In the genomic region with DNA sequence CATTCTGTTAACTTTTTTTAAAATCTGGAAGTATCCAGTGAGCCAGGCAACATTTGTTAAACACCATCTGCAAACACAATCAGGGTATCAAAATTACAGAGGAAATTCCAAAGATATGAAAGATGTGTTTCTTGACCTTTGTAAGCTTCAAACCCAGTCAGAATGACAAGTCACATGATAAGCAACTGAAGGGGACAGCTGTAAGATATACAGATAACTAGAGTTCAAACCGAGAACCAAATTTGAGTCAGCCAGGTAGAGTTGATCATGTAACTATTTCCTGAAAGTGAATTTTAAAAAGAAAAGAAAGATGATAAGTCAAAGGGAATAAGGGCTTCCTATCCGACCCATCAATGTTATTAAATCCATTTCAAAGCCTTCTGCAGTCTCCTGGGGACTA, we compare ENCODE assay signal across 13 cellular contexts.
DNase-seq lines count a peak whose midpoint lies in the region; ATAC-seq and TF ChIP-seq lines count a peak whose summit lies in the region.
"Had no signal": no experiment of that assay in that cellular context is flagged by ENCODE, and none has a peak within 500 bp of the region (broad histone marks: within the 10 kb centered on the region; RNA-seq: fewer than 3 reads in every experiment).

No MANE protein-coding gene starts in this region.

- H3K9me3 Mint-ChIP-seq in activated T-helper 2 cell treated with anti-CD3 and anti-CD28 coated beads, Interferon-gamma antibody, Interleukin-2, Interleukin-4, amounts not matched to agents 10 μg/mL and 5 μg/mL and 100 μg/mL, durations not matched to agents 14 hours and 24 hours and 36 hours, result no peaks in the 10 kb centered on the region
- H3K9me3 Mint-ChIP-seq: activated naive CD8-positive, alpha-beta T cell treated with anti-CD3 and anti-CD28 coated beads, Interleukin-2, amount 10 ng/mL, durations not matched to agents 7 days and 5 days had no signal

- H3K36me3 ChIP-seq in sigmoid colon, result no peaks in the 10 kb centered on the region

- H3K4me1 Mint-ChIP-seq in activated T-helper 2 cell treated with anti-CD3 and anti-CD28 coated beads, Interferon-gamma antibody, Interleukin-2, Interleukin-4, amounts not matched to agents 10 μg/mL and 5 μg/mL and 100 μg/mL, durations not matched to agents 14 hours and 24 hours and 36 hours (ENCODE audit: low read depth), result peaks cover 9% of the 10 kb centered on the region
- H3K4me1 Mint-ChIP-seq: activated naive CD8-positive, alpha-beta T cell treated with anti-CD3 and anti-CD28 coated beads, Interleukin-2, amount 10 ng/mL, durations not matched to agents 7 days and 5 days had no signal

- DNase-seq in sigmoid colon (no peak), NCI-H2227 treated with DMSO at 0.1 percent for 48 hours (lab: John Stamatoyannopoulos, UW) (no peak), pons (ENCODE audit: low spot score) (no peak)
- no peak for DNase-seq in activated T-helper 2 cell treated with anti-CD3 and anti-CD28 coated beads, Interferon-gamma antibody, Interleukin-2, Interleukin-4, amounts not matched to agents 10 μg/mL and 5 μg/mL and 100 μg/mL, durations not matched to agents 14 hours and 24 hours and 36 hours (ENCODE audit: low spot score)
- DNase-seq: activated naive CD8-positive, alpha-beta T cell treated with anti-CD3 and anti-CD28 coated beads, Interleukin-2, amount 10 ng/mL, durations not matched to agents 7 days and 5 days; mesendoderm; NCI-H2171 treated with DMSO at 0.1 percent for 48 hours; retina had no signal

- H3K27me3 ChIP-seq in sigmoid colon, result no peaks in the 10 kb centered on the region

- intact Hi-C loops in sigmoid colon (cut with DNase I), result no loop called here
- intact Hi-C loops in activated T-helper 2 cell treated with anti-CD3 and anti-CD28 coated beads, Interferon-gamma antibody, Interleukin-2, Interleukin-4, amounts not matched to agents 10 μg/mL and 5 μg/mL and 100 μg/mL, durations not matched to agents 14 hours and 24 hours and 36 hours (cut with micrococcal nuclease), result no loop called here

- H3K27ac Mint-ChIP-seq in activated T-helper 2 cell treated with anti-CD3 and anti-CD28 coated beads, Interferon-gamma antibody, Interleukin-2, Interleukin-4, amounts not matched to agents 10 μg/mL and 5 μg/mL and 100 μg/mL, durations not matched to agents 14 hours and 24 hours and 36 hours, result no peak overlapping the region
- H3K27ac Mint-ChIP-seq: activated naive CD8-positive, alpha-beta T cell treated with anti-CD3 and anti-CD28 coated beads, Interleukin-2, amount 10 ng/mL, durations not matched to agents 7 days and 5 days had no signal

- H3K27ac ChIP-seq in sigmoid colon, result peak overlapping the region in 3 of 4 donors; percentile 29 to 89 (median 48)
- H3K27ac ChIP-seq: KMS-11 had no signal

- no peak for TF ChIP-seq POLR2A in sigmoid colon (IDR thresholded peaks at IDR 0.05)

- ATAC-seq in GM19035 (IDR thresholded peaks at IDR 0.05; ENCODE audit: unreplicated experiment) (peak; percentile 83), GM21737 (IDR thresholded peaks at IDR 0.05; ENCODE audit: unreplicated experiment) (peak; percentile 74), HG03196 (IDR thresholded peaks at IDR 0.05; ENCODE audit: unreplicated experiment) (peak; percentile 82)
- ATAC-seq: SK-N-SH treated with all-trans-retinoic acid at 6 μM for 48 hours had no signal

- WGBS in sigmoid colon, 2 donors, result 66 to 69% methylated on average over 2 of the region's 2 CpGs

- no peak for TF ChIP-seq EP300 in sigmoid colon (IDR thresholded peaks at IDR 0.05)

- H3K4me3 Mint-ChIP-seq in activated T-helper 2 cell treated with anti-CD3 and anti-CD28 coated beads, Interferon-gamma antibody, Interleukin-2, Interleukin-4, amounts not matched to agents 10 μg/mL and 5 μg/mL and 100 μg/mL, durations not matched to agents 14 hours and 24 hours and 36 hours (ENCODE audit: low read depth), result no peak overlapping the region
- H3K4me3 Mint-ChIP-seq: activated naive CD8-positive, alpha-beta T cell treated with anti-CD3 and anti-CD28 coated beads, Interleukin-2, amount 10 ng/mL, durations not matched to agents 7 days and 5 days had no signal

- no peaks in the 10 kb centered on the region for H3K27me3 Mint-ChIP-seq in activated T-helper 2 cell treated with anti-CD3 and anti-CD28 coated beads, Interferon-gamma antibody, Interleukin-2, Interleukin-4, amounts not matched to agents 10 μg/mL and 5 μg/mL and 100 μg/mL, durations not matched to agents 14 hours and 24 hours and 36 hours (ENCODE audit: low read depth)
- H3K27me3 Mint-ChIP-seq: activated naive CD8-positive, alpha-beta T cell treated with anti-CD3 and anti-CD28 coated beads, Interleukin-2, amount 10 ng/mL, durations not matched to agents 7 days and 5 days had no signal

- H3K9me3 ChIP-seq in sigmoid colon, result no peaks in the 10 kb centered on the region

- H3K4me1 ChIP-seq in sigmoid colon, result peaks cover 0 to 71% (median 45%) of the 10 kb centered on the region in 4 donors

- TF ChIP-seq CTCF in sigmoid colon (IDR thresholded peaks at IDR 0.05), result no peak

- no peak overlapping the region for H3K4me3 ChIP-seq in sigmoid colon

- H3K36me3 Mint-ChIP-seq in activated T-helper 2 cell treated with anti-CD3 and anti-CD28 coated beads, Interferon-gamma antibody, Interleukin-2, Interleukin-4, amounts not matched to agents 10 μg/mL and 5 μg/mL and 100 μg/mL, durations not matched to agents 14 hours and 24 hours and 36 hours (ENCODE audit: low read depth), result no peaks in the 10 kb centered on the region
- H3K36me3 Mint-ChIP-seq: activated naive CD8-positive, alpha-beta T cell treated with anti-CD3 and anti-CD28 coated beads, Interleukin-2, amount 10 ng/mL, durations not matched to agents 7 days and 5 days had no signal
